1 cellular context compared by ENCODE assay signal in genomic region chr14:106401316-106401715, GRCh38.
TF ChIP-seq lines count a peak whose summit lies in the region.
"Not testable (repeated sequence)": the region's sequence is repeated elsewhere in the genome, so short reads cannot be mapped to it uniquely, and the experiment has no call there.

No MANE protein-coding gene starts in this region.

TF ChIP-seq in K562, 482 proteins besides CTCF, POLR2A, EP300 and RAD21 (continued from another document and continues in another):
- TF ChIP-seq, protein P1, sequence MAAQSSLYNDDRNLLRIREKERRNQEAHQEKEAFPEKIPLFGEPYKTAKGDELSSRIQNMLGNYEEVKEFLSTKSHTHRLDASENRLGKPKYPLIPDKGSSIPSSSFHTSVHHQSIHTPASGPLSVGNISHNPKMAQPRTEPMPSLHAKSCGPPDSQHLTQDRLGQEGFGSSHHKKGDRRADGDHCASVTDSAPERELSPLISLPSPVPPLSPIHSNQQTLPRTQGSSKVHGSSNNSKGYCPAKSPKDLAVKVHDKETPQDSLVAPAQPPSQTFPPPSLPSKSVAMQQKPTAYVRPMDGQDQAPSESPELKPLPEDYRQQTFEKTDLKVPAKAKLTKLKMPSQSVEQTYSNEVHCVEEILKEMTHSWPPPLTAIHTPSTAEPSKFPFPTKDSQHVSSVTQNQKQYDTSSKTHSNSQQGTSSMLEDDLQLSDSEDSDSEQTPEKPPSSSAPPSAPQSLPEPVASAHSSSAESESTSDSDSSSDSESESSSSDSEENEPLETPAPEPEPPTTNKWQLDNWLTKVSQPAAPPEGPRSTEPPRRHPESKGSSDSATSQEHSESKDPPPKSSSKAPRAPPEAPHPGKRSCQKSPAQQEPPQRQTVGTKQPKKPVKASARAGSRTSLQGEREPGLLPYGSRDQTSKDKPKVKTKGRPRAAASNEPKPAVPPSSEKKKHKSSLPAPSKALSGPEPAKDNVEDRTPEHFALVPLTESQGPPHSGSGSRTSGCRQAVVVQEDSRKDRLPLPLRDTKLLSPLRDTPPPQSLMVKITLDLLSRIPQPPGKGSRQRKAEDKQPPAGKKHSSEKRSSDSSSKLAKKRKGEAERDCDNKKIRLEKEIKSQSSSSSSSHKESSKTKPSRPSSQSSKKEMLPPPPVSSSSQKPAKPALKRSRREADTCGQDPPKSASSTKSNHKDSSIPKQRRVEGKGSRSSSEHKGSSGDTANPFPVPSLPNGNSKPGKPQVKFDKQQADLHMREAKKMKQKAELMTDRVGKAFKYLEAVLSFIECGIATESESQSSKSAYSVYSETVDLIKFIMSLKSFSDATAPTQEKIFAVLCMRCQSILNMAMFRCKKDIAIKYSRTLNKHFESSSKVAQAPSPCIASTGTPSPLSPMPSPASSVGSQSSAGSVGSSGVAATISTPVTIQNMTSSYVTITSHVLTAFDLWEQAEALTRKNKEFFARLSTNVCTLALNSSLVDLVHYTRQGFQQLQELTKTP (IDR thresholded peaks at IDR 0.05; ENCODE audit: low read depth in 1 of 2, partially characterized antibody in 2 of 2): peak in 1 of 2 experiments; percentile 90
- peak; percentile 67; the same call in 1 of the 2 replicates for TF ChIP-seq SUPT5H (IDR thresholded peaks at IDR 0.05)
- 0 out of 2 replicates have a peak, but pooled peaks have one; percentile 8 for TF ChIP-seq NFIC (IDR thresholded peaks at IDR 0.05)
- peak; percentile 42; the same call in 1 of the 2 replicates for TF ChIP-seq SAFB (IDR thresholded peaks at IDR 0.05; ENCODE audit: borderline replicate concordance, low read depth, low read length)
- TF ChIP-seq POLR2G (IDR thresholded peaks at IDR 0.05; ENCODE audit: low read depth, low read length): peak; percentile 74
- TF ChIP-seq, protein P2, sequence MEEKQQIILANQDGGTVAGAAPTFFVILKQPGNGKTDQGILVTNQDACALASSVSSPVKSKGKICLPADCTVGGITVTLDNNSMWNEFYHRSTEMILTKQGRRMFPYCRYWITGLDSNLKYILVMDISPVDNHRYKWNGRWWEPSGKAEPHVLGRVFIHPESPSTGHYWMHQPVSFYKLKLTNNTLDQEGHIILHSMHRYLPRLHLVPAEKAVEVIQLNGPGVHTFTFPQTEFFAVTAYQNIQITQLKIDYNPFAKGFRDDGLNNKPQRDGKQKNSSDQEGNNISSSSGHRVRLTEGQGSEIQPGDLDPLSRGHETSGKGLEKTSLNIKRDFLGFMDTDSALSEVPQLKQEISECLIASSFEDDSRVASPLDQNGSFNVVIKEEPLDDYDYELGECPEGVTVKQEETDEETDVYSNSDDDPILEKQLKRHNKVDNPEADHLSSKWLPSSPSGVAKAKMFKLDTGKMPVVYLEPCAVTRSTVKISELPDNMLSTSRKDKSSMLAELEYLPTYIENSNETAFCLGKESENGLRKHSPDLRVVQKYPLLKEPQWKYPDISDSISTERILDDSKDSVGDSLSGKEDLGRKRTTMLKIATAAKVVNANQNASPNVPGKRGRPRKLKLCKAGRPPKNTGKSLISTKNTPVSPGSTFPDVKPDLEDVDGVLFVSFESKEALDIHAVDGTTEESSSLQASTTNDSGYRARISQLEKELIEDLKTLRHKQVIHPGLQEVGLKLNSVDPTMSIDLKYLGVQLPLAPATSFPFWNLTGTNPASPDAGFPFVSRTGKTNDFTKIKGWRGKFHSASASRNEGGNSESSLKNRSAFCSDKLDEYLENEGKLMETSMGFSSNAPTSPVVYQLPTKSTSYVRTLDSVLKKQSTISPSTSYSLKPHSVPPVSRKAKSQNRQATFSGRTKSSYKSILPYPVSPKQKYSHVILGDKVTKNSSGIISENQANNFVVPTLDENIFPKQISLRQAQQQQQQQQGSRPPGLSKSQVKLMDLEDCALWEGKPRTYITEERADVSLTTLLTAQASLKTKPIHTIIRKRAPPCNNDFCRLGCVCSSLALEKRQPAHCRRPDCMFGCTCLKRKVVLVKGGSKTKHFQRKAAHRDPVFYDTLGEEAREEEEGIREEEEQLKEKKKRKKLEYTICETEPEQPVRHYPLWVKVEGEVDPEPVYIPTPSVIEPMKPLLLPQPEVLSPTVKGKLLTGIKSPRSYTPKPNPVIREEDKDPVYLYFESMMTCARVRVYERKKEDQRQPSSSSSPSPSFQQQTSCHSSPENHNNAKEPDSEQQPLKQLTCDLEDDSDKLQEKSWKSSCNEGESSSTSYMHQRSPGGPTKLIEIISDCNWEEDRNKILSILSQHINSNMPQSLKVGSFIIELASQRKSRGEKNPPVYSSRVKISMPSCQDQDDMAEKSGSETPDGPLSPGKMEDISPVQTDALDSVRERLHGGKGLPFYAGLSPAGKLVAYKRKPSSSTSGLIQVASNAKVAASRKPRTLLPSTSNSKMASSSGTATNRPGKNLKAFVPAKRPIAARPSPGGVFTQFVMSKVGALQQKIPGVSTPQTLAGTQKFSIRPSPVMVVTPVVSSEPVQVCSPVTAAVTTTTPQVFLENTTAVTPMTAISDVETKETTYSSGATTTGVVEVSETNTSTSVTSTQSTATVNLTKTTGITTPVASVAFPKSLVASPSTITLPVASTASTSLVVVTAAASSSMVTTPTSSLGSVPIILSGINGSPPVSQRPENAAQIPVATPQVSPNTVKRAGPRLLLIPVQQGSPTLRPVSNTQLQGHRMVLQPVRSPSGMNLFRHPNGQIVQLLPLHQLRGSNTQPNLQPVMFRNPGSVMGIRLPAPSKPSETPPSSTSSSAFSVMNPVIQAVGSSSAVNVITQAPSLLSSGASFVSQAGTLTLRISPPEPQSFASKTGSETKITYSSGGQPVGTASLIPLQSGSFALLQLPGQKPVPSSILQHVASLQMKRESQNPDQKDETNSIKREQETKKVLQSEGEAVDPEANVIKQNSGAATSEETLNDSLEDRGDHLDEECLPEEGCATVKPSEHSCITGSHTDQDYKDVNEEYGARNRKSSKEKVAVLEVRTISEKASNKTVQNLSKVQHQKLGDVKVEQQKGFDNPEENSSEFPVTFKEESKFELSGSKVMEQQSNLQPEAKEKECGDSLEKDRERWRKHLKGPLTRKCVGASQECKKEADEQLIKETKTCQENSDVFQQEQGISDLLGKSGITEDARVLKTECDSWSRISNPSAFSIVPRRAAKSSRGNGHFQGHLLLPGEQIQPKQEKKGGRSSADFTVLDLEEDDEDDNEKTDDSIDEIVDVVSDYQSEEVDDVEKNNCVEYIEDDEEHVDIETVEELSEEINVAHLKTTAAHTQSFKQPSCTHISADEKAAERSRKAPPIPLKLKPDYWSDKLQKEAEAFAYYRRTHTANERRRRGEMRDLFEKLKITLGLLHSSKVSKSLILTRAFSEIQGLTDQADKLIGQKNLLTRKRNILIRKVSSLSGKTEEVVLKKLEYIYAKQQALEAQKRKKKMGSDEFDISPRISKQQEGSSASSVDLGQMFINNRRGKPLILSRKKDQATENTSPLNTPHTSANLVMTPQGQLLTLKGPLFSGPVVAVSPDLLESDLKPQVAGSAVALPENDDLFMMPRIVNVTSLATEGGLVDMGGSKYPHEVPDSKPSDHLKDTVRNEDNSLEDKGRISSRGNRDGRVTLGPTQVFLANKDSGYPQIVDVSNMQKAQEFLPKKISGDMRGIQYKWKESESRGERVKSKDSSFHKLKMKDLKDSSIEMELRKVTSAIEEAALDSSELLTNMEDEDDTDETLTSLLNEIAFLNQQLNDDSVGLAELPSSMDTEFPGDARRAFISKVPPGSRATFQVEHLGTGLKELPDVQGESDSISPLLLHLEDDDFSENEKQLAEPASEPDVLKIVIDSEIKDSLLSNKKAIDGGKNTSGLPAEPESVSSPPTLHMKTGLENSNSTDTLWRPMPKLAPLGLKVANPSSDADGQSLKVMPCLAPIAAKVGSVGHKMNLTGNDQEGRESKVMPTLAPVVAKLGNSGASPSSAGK (IDR thresholded peaks at IDR 0.05): peak; percentile 81
- TF ChIP-seq TAF9B (IDR thresholded peaks at IDR 0.05; ENCODE audit: partially characterized antibody): peak; percentile 36
- TF ChIP-seq SIN3B (IDR thresholded peaks at IDR 0.05; ENCODE audit: low read depth): 0 out of 2 replicates have a peak, but pooled peaks have one; percentile 18
- peak; percentile 61 for TF ChIP-seq L3MBTL2 (IDR thresholded peaks at IDR 0.05)
- peak; percentile 83 to 85 for TF ChIP-seq NRF1 (conservative IDR thresholded peaks at IDR 0.05 in 1 of 2, IDR thresholded peaks at IDR 0.05 in 1 of 2)
- peak; percentile 62; the same call in 1 of the 2 replicates for TF ChIP-seq POLR2AphosphoS5 (IDR thresholded peaks at IDR 0.05; ENCODE audit: control insufficient read depth, insufficient read depth, low read depth, low read length)
- TF ChIP-seq, protein P3, sequence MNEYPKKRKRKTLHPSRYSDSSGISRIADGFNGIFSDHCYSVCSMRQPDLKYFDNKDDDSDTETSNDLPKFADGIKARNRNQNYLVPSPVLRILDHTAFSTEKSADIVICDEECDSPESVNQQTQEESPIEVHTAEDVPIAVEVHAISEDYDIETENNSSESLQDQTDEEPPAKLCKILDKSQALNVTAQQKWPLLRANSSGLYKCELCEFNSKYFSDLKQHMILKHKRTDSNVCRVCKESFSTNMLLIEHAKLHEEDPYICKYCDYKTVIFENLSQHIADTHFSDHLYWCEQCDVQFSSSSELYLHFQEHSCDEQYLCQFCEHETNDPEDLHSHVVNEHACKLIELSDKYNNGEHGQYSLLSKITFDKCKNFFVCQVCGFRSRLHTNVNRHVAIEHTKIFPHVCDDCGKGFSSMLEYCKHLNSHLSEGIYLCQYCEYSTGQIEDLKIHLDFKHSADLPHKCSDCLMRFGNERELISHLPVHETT (CRISPR knock-in tag; conservative IDR thresholded peaks at IDR 0.05 in 1 of 2, IDR thresholded peaks at IDR 0.05 in 1 of 2): peak in 1 of 2 experiments; percentile 56; a peak in 1 of 4 replicates
- peak; percentile 29; the same call in 1 of the 2 replicates for TF ChIP-seq CXXC5 (CRISPR knock-in tag; IDR thresholded peaks at IDR 0.05)
- TF ChIP-seq EP400 (IDR thresholded peaks at IDR 0.05): peak; percentile 38; the same call in 1 of the 2 replicates
- TF ChIP-seq CTBP1 (IDR thresholded peaks at IDR 0.05; ENCODE audit: borderline replicate concordance): 0 out of 2 replicates have a peak, but pooled peaks have one; percentile 20
- TF ChIP-seq, protein P4, sequence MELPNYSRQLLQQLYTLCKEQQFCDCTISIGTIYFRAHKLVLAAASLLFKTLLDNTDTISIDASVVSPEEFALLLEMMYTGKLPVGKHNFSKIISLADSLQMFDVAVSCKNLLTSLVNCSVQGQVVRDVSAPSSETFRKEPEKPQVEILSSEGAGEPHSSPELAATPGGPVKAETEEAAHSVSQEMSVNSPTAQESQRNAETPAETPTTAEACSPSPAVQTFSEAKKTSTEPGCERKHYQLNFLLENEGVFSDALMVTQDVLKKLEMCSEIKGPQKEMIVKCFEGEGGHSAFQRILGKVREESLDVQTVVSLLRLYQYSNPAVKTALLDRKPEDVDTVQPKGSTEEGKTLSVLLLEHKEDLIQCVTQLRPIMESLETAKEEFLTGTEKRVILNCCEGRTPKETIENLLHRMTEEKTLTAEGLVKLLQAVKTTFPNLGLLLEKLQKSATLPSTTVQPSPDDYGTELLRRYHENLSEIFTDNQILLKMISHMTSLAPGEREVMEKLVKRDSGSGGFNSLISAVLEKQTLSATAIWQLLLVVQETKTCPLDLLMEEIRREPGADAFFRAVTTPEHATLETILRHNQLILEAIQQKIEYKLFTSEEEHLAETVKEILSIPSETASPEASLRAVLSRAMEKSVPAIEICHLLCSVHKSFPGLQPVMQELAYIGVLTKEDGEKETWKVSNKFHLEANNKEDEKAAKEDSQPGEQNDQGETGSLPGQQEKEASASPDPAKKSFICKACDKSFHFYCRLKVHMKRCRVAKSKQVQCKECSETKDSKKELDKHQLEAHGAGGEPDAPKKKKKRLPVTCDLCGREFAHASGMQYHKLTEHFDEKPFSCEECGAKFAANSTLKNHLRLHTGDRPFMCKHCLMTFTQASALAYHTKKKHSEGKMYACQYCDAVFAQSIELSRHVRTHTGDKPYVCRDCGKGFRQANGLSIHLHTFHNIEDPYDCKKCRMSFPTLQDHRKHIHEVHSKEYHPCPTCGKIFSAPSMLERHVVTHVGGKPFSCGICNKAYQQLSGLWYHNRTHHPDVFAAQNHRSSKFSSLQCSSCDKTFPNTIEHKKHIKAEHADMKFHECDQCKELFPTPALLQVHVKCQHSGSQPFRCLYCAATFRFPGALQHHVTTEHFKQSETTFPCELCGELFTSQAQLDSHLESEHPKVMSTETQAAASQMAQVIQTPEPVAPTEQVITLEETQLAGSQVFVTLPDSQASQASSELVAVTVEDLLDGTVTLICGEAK (IDR thresholded peaks at IDR 0.05): 0 out of 2 replicates have a peak, but pooled peaks have one; percentile 18
- TF ChIP-seq, protein P4 (CRISPR knock-in tag; IDR thresholded peaks at IDR 0.05): not testable (repeated sequence)
- TF ChIP-seq EGR1 (conservative IDR thresholded peaks at IDR 0.05): peak; percentile 89
- TF ChIP-seq ZFX (CRISPR knock-in tag; IDR thresholded peaks at IDR 0.05): 0 out of 2 replicates have a peak, but pooled peaks have one; percentile 26
- TF ChIP-seq, protein P5, sequence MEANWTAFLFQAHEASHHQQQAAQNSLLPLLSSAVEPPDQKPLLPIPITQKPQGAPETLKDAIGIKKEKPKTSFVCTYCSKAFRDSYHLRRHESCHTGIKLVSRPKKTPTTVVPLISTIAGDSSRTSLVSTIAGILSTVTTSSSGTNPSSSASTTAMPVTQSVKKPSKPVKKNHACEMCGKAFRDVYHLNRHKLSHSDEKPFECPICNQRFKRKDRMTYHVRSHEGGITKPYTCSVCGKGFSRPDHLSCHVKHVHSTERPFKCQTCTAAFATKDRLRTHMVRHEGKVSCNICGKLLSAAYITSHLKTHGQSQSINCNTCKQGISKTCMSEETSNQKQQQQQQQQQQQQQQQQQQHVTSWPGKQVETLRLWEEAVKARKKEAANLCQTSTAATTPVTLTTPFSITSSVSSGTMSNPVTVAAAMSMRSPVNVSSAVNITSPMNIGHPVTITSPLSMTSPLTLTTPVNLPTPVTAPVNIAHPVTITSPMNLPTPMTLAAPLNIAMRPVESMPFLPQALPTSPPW (CRISPR knock-in tag; IDR thresholded peaks at IDR 0.05): 0 out of 2 replicates have a peak, but pooled peaks have one; percentile 22
